In genomic region chr13:78787189-78787588, GRCh38 we compare ENCODE assay signal across 21 cellular contexts.
DNase-seq lines count a peak whose midpoint lies in the region; ATAC-seq, FAIRE-seq and TF ChIP-seq lines count a peak whose summit lies in the region.
"Had no signal": no experiment of that assay in that cellular context is flagged by ENCODE, and none has a peak within 500 bp of the region (broad histone marks: within the 10 kb centered on the region; RNA-seq: fewer than 3 reads in every experiment).

No MANE protein-coding gene starts in this region.

- TF ChIP-seq POLR2A in NB4 (IDR thresholded peaks at IDR 0.05; ENCODE audit: extremely low read depth, insufficient read length) = no peak

- DNase-seq in DMS153 (lab: John Stamatoyannopoulos, UW) = peak; percentile 47
- DNase-seq in NB4 (ENCODE audit: low read depth) = peak; percentile 45
- peak; percentile 65 to 78 for DNase-seq in SJCRH30
- DNase-seq in fibroblast of pulmonary artery (ENCODE audit: low read depth) = peak; percentile 3
- no peak for DNase-seq in RCC 7860 (ENCODE audit: low spot score)
- DNase-seq in GF-D8 (lab: John Stamatoyannopoulos, UW) = no peak
- no peak for DNase-seq in lower lobe of right lung
- DNase-seq: ACHN; activated CD4-positive, alpha-beta T cell treated with anti-CD3 and anti-CD28 coated beads, Interleukin-2, amount 10 ng/mL, durations not matched to agents 24 days and 14 days; activated naive CD4-positive, alpha-beta T cell; aorta; DND-41; NCI-H1436; NCI-H226; sigmoid colon; SK-N-SH; T1000 had no signal

- intact Hi-C loops in lower lobe of right lung (cut with DNase I) = no loop called here

- H3K9me3 ChIP-seq in SJCRH30 (replicated peaks) = no peaks in the 10 kb centered on the region
- no peaks in the 10 kb centered on the region for H3K9me3 ChIP-seq in lower lobe of right lung
- H3K9me3 ChIP-seq: sigmoid colon, SK-N-SH had no signal

- TF ChIP-seq CTCF in NB4 (IDR thresholded peaks at IDR 0.05; ENCODE audit: low read depth, low read length) (no peak), fibroblast of pulmonary artery (IDR thresholded peaks at IDR 0.05; ENCODE audit: low read length, missing control alignments) (no peak), lower lobe of right lung (IDR thresholded peaks at IDR 0.05) (no peak)

- H3K27me3 ChIP-seq in SJCRH30 = no peaks in the 10 kb centered on the region
- no peaks in the 10 kb centered on the region for H3K27me3 ChIP-seq in lower lobe of right lung (ENCODE audit: low read depth)
- H3K27me3 ChIP-seq: sigmoid colon had no signal

- H3K4me3 ChIP-seq in NB4 (ENCODE audit: low read depth, low read length) (no peak overlapping the region), SJCRH30 (peak overlapping the region; percentile 29), fibroblast of pulmonary artery (replicated peaks; ENCODE audit: low read depth, low read length) (no peak overlapping the region), lower lobe of right lung (no peak overlapping the region)
- H3K4me3 ChIP-seq: sigmoid colon had no signal

- H3K27ac ChIP-seq in SJCRH30 (peak overlapping the region; percentile 40), lower lobe of right lung (no peak overlapping the region)
- H3K27ac ChIP-seq: sigmoid colon had no signal

- ATAC-seq in GM19397 (IDR thresholded peaks at IDR 0.05; ENCODE audit: unreplicated experiment) (no peak), lower lobe of right lung (no peak)
- ATAC-seq: left lobe of liver had no signal

- peaks cover 32% of the 10 kb centered on the region for H3K4me1 ChIP-seq in SJCRH30
- H3K4me1 ChIP-seq in lower lobe of right lung = no peaks in the 10 kb centered on the region
- H3K4me1 ChIP-seq: sigmoid colon had no signal

- FAIRE-seq in RCC 7860 (lab: Jason Lieb, UNC) = no peak
- FAIRE-seq: colon, endothelial cell of umbilical vein had no signal

- no peaks in the 10 kb centered on the region for H3K36me3 ChIP-seq in SJCRH30
- H3K36me3 ChIP-seq in lower lobe of right lung = no peaks in the 10 kb centered on the region
- H3K36me3 ChIP-seq: sigmoid colon had no signal

Comparison
In these comparisons a context has a peak if more than half of its experiments do, and no peak if none do; other contexts are left out.
1. DNase-seq: peak in DMS153 (single experiment), NB4 (single experiment), SJCRH30 (2 of 2) and fibroblast of pulmonary artery (single experiment); none in RCC 7860 (single experiment), GF-D8 (single experiment) and lower lobe of right lung (single experiment).